In genomic region chr4:109127866-109128265, GRCh38 we compare ENCODE assay signal across 16 cellular contexts.
DNase-seq lines count a peak whose midpoint lies in the region; ATAC-seq, FAIRE-seq and TF ChIP-seq lines count a peak whose summit lies in the region.
"Had no signal": no experiment of that assay in that cellular context is flagged by ENCODE, and none has a peak within 500 bp of the region (broad histone marks: within the 10 kb centered on the region; RNA-seq: fewer than 3 reads in every experiment).

No MANE protein-coding gene starts in this region.

- H3K18ac ChIP-seq in H9 (ENCODE audit: insufficient read length, low read depth, low read length): no peak overlapping the region

- H2BK120ac ChIP-seq in H9 (ENCODE audit: low read depth, low read length, poor library complexity, severe bottlenecking): no peak overlapping the region

- no peak for DNase-seq in H9
- DNase-seq in OCI-M1 (lab: John Stamatoyannopoulos, UW): peak; percentile 71
- DNase-seq in endodermal cell: no peak
- DNase-seq in neural progenitor cell (ENCODE audit: low spot score): no peak
- DNase-seq in small intestine: no peak
- DNase-seq in NCI-H2171 (lab: John Stamatoyannopoulos, UW): no peak
- no peak for DNase-seq in natural killer cell
- DNase-seq: 8988T; CD4-positive, alpha-beta memory T cell; DMS79 treated with DMSO at 0.1 percent for 48 hours; GM23248; H7; IMR-90 had no signal

- H2BK5ac ChIP-seq in H9 (ENCODE audit: insufficient read length, low read length): no peak overlapping the region

- no peaks in the 10 kb centered on the region for H3K36me3 Mint-ChIP-seq in H9 (ENCODE audit: insufficient read depth in 1 of 3, low read depth in 3 of 3)
- H3K36me3 Mint-ChIP-seq in endodermal cell (ENCODE audit: low read depth): no peaks in the 10 kb centered on the region
- no peaks in the 10 kb centered on the region for H3K36me3 Mint-ChIP-seq in neural progenitor cell
- no peaks in the 10 kb centered on the region for H3K36me3 Mint-ChIP-seq in natural killer cell
- H3K36me3 Mint-ChIP-seq: CD14-positive monocyte; CD4-positive, alpha-beta memory T cell had no signal

- TF ChIP-seq CTCF in H9 (conservative IDR thresholded peaks at IDR 0.05) (no peak), endodermal cell (conservative IDR thresholded peaks at IDR 0.05) (no peak), neural progenitor cell (IDR thresholded peaks at IDR 0.05) (no peak), natural killer cell (IDR thresholded peaks at IDR 0.05) (no peak)

- H3K27ac ChIP-seq in H9 (ENCODE audit: insufficient read length, low read depth, low read length) (no peak overlapping the region), endodermal cell (ENCODE audit: low read depth, low read length) (no peak overlapping the region), neural progenitor cell (no peak overlapping the region), small intestine (ENCODE audit: low read depth in 1 of 2, low read length in 1 of 2) (no peak overlapping the region)
- H3K27ac ChIP-seq: BLaER1, GM23248 had no signal

- intact Hi-C loops in natural killer cell (cut with micrococcal nuclease): no loop called here

- no peak overlapping the region for H2BK15ac ChIP-seq in H9 (ENCODE audit: low read depth, low read length)

- no peak overlapping the region for H3K23ac ChIP-seq in H9 (ENCODE audit: insufficient read length, low read depth, low read length)

- no peak overlapping the region for H3K14ac ChIP-seq in H9 (ENCODE audit: insufficient read depth, low read length)

- H3K9ac ChIP-seq in H9 (ENCODE audit: extremely low read depth, insufficient read length, low read length): no peak overlapping the region
- peak overlapping the region; percentile 8 for H3K9ac ChIP-seq in endodermal cell (ENCODE audit: extremely low read depth, low read length, poor library complexity, severe bottlenecking)
- no peak overlapping the region for H3K9ac ChIP-seq in neural progenitor cell
- H3K9ac ChIP-seq: BLaER1, GM23248 had no signal

- H2AFZ ChIP-seq in H9 (ENCODE audit: low read length) (peak overlapping the region; percentile 29), neural progenitor cell (replicated peaks) (peak overlapping the region; percentile 71)
- H2AFZ ChIP-seq: GM23248 had no signal

- no peak for FAIRE-seq in small intestine (lab: Jason Lieb, UNC)
- FAIRE-seq: GM12878 had no signal

- H4K20me1 ChIP-seq in H9 (ENCODE audit: control insufficient read depth, insufficient read depth, insufficient read length) (no peaks in the 10 kb centered on the region), neural progenitor cell (ENCODE audit: low read depth) (no peaks in the 10 kb centered on the region)
- H4K20me1 ChIP-seq: BLaER1 had no signal

- no peak for ATAC-seq in natural killer cell
- ATAC-seq: GM12878 had no signal

- H4K91ac ChIP-seq in H9 (ENCODE audit: insufficient read length, low read depth, low read length): no peak overlapping the region

- H3K4me1 ChIP-seq in H9 (ENCODE audit: insufficient read depth, low read length): no peaks in the 10 kb centered on the region
- H3K4me1 ChIP-seq in endodermal cell (ENCODE audit: control insufficient read depth, insufficient read depth, low read length): peaks cover 2% of the 10 kb centered on the region
- H3K4me1 ChIP-seq in neural progenitor cell: no peaks in the 10 kb centered on the region
- H3K4me1 ChIP-seq in small intestine (ENCODE audit: control insufficient read depth in 2 of 2, insufficient read depth in 1 of 2, low read depth in 1 of 2, low read length in 1 of 2): no peaks in the 10 kb centered on the region

- H3K27me3 ChIP-seq in H9 (ENCODE audit: insufficient read depth, low read length): no peaks in the 10 kb centered on the region
- no peaks in the 10 kb centered on the region for H3K27me3 ChIP-seq in endodermal cell (ENCODE audit: control insufficient read depth, insufficient read depth, low read length, poor library complexity, severe bottlenecking)
- no peaks in the 10 kb centered on the region for H3K27me3 ChIP-seq in neural progenitor cell
- no peaks in the 10 kb centered on the region for H3K27me3 ChIP-seq in small intestine (ENCODE audit: control insufficient read depth in 2 of 2, insufficient read depth in 2 of 2, low read length in 2 of 2)
- H3K27me3 ChIP-seq: BLaER1 had no signal

- H3K23me2 ChIP-seq in H9 (ENCODE audit: insufficient read length, low read depth, low read length, poor library complexity, severe bottlenecking): no peaks in the 10 kb centered on the region

- no peak overlapping the region for H3K56ac ChIP-seq in H9 (ENCODE audit: insufficient read length, low read depth, low read length)

- H3F3A ChIP-seq in neural progenitor cell (ENCODE audit: low read depth): no peaks in the 10 kb centered on the region

- H3K79me1 ChIP-seq in H9 (ENCODE audit: insufficient read depth, low read depth, low read length, poor library complexity, severe bottlenecking): no peaks in the 10 kb centered on the region

- peak overlapping the region; percentile 59 for H3K4me3 ChIP-seq in endodermal cell (ENCODE audit: low read length)
- no peak overlapping the region for H3K4me3 ChIP-seq in neural progenitor cell
- H3K4me3 ChIP-seq in small intestine (ENCODE audit: low read depth in 1 of 2, low read length in 2 of 2): no peak overlapping the region
- H3K4me3 ChIP-seq: BLaER1, GM12878, GM23248 had no signal

- H3K9me3 Mint-ChIP-seq in H9 (no peaks in the 10 kb centered on the region), endodermal cell (no peaks in the 10 kb centered on the region), neural progenitor cell (no peaks in the 10 kb centered on the region), natural killer cell (no peaks in the 10 kb centered on the region)
- H3K9me3 Mint-ChIP-seq: CD14-positive monocyte; CD4-positive, alpha-beta memory T cell had no signal

- H4K8ac ChIP-seq in H9 (replicated peaks; ENCODE audit: insufficient read length, low read depth, low read length): no peak overlapping the region

- H3K27ac Mint-ChIP-seq in H9 (peak overlapping the region in 1 of 3 experiments; percentile 83; a peak in 3 of 7 replicates), endodermal cell (peak overlapping the region; percentile 85), neural progenitor cell (no peak overlapping the region), natural killer cell (no peak overlapping the region)
- H3K27ac Mint-ChIP-seq: CD14-positive monocyte; CD4-positive, alpha-beta memory T cell had no signal

- no peak overlapping the region for H3T11ph ChIP-seq in H9 (ENCODE audit: low read length)

- H3K36me3 ChIP-seq in endodermal cell (ENCODE audit: control insufficient read depth, insufficient read depth, low read length) (no peaks in the 10 kb centered on the region), neural progenitor cell (no peaks in the 10 kb centered on the region), small intestine (ENCODE audit: control insufficient read depth in 2 of 2, insufficient read depth in 2 of 2, low read length in 2 of 2) (no peaks in the 10 kb centered on the region)
- H3K36me3 ChIP-seq: BLaER1 had no signal

- H3K4me2 ChIP-seq in H9 (ENCODE audit: insufficient read depth, insufficient read length, low read length) (no peak overlapping the region), neural progenitor cell (no peak overlapping the region)
- H3K4me2 ChIP-seq: BLaER1 had no signal

- H3K27me3 Mint-ChIP-seq in H9 (ENCODE audit: low read depth): no peaks in the 10 kb centered on the region
- H3K27me3 Mint-ChIP-seq in endodermal cell (ENCODE audit: insufficient read depth): no peaks in the 10 kb centered on the region
- no peaks in the 10 kb centered on the region for H3K27me3 Mint-ChIP-seq in neural progenitor cell (ENCODE audit: insufficient read depth, low read depth)
- peaks cover 0 to 4% of the 10 kb centered on the region in 2 donors for H3K27me3 Mint-ChIP-seq in natural killer cell (ENCODE audit: low read depth in 2 of 2)

- no peaks in the 10 kb centered on the region for H3K79me2 ChIP-seq in H9 (ENCODE audit: insufficient read depth, low read length)
- no peaks in the 10 kb centered on the region for H3K79me2 ChIP-seq in neural progenitor cell (ENCODE audit: low read depth)

- H3K4ac ChIP-seq in H9 (ENCODE audit: low read depth, low read length): no peak overlapping the region

- H4K5ac ChIP-seq in H9 (ENCODE audit: insufficient read length, low read depth, low read length): no peak overlapping the region

- H3K4me3 Mint-ChIP-seq in H9: no peak overlapping the region
- H3K4me3 Mint-ChIP-seq in endodermal cell: peak overlapping the region; percentile 20
- H3K4me3 Mint-ChIP-seq in neural progenitor cell: no peak overlapping the region
- H3K4me3 Mint-ChIP-seq in natural killer cell: no peak overlapping the region
- H3K4me3 Mint-ChIP-seq: CD14-positive monocyte; CD4-positive, alpha-beta memory T cell had no signal

- no peaks in the 10 kb centered on the region for H3K9me3 ChIP-seq in H9 (ENCODE audit: control insufficient read depth, low read depth, low read length)
- H3K9me3 ChIP-seq in endodermal cell (ENCODE audit: control insufficient read depth, low read length): no peaks in the 10 kb centered on the region
- H3K9me3 ChIP-seq in neural progenitor cell (ENCODE audit: low read depth): no peaks in the 10 kb centered on the region
- no peaks in the 10 kb centered on the region for H3K9me3 ChIP-seq in small intestine (ENCODE audit: control insufficient read depth, low read depth)
- H3K9me3 ChIP-seq: BLaER1 had no signal

- peaks cover 11 to 20% of the 10 kb centered on the region in 2 experiments for H3K4me1 Mint-ChIP-seq in H9
- peaks cover 27% of the 10 kb centered on the region for H3K4me1 Mint-ChIP-seq in endodermal cell
- H3K4me1 Mint-ChIP-seq in neural progenitor cell: no peaks in the 10 kb centered on the region
- no peaks in the 10 kb centered on the region for H3K4me1 Mint-ChIP-seq in natural killer cell
- H3K4me1 Mint-ChIP-seq: CD4-positive, alpha-beta memory T cell had no signal

- no CpG with 5 or more reads among the region's 2 CpGs for WGBS in H9 (ENCODE audit: extremely low coverage, insufficient read length, low lambda C conversion rate)
- 47% methylated on average over 2 of the region's 2 CpGs; no CpG with 5 or more reads in 1 of the 2 experiments for WGBS in endodermal cell (ENCODE audit: insufficient coverage in 1 of 2, insufficient read length in 1 of 2), 2 experiments
- WGBS in small intestine, 3 donors: 78 to 82% (median 78%) methylated on average over 2 of the region's 2 CpGs

- no peak overlapping the region for H2AK5ac ChIP-seq in H9 (ENCODE audit: insufficient read length, low read length)

- H2BK12ac ChIP-seq in H9 (ENCODE audit: insufficient read length, low read depth, low read length): no peak overlapping the region

- H2BK20ac ChIP-seq in H9 (ENCODE audit: low read depth, low read length, poor library complexity, severe bottlenecking): no peak overlapping the region
